Comparison of ENCODE assay signal across 8 cellular contexts in the genomic region with DNA sequence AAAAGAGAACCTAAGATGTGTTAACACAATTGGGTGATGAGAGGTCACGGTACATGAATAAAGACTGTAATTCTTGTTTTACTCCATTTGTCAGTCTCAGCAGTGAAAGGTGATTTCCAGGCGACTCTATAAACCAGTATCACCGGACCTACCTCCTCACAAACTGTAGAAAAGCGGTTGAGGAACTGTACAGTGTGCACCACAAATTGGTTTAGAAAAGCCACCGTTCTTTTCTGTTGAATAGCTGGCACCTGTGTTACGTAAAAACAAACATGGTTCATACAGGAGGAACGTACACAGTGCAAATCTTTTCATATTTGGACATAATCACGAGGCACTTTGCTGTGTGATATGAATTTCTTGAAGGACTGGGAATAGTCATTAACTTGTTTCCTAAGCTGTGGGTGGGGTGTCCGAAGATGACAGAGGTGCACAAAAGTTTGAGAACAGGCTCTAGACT. TPM values are rescaled to one million over a fixed set of nuclear protein-coding genes. Genes with fewer than 3 reads are reported as not detected.
DNase-seq lines count a peak whose midpoint lies in the region; ATAC-seq and TF ChIP-seq lines count a peak whose summit lies in the region.

No MANE protein-coding gene starts in this region.

- peak overlapping the region; percentile 92 for H3K4me3 Mint-ChIP-seq in neural progenitor cell

- no peaks in the 10 kb centered on the region for H3K9me3 Mint-ChIP-seq in neural progenitor cell

- no peaks in the 10 kb centered on the region for H3K27me3 ChIP-seq in esophagus muscularis mucosa
- H3K27me3 ChIP-seq in neural progenitor cell: no peaks in the 10 kb centered on the region

- H3K79me2 ChIP-seq in neural progenitor cell (ENCODE audit: low read depth): no peaks in the 10 kb centered on the region

- TF ChIP-seq CTCF in esophagus muscularis mucosa (IDR thresholded peaks at IDR 0.05) (no peak), neural progenitor cell (IDR thresholded peaks at IDR 0.05) (no peak)

- peaks cover 0 to 12% (median 10%) of the 10 kb centered on the region in 4 donors for H3K4me1 ChIP-seq in esophagus muscularis mucosa
- no peaks in the 10 kb centered on the region for H3K4me1 ChIP-seq in neural progenitor cell

- peaks cover 1 to 27% (median 9%) of the 10 kb centered on the region in 4 donors for H3K36me3 ChIP-seq in esophagus muscularis mucosa
- H3K36me3 ChIP-seq in neural progenitor cell: no peaks in the 10 kb centered on the region

- DNase-seq in activated gamma-delta T cell treated with Interleukin-2 at 50 U/mL for 16 hours (peak; percentile 5), activated gamma-delta T cell (lab: John Stamatoyannopoulos, UW) (no peak), SW480 (ENCODE audit: low spot score) (peak; percentile 22), esophagus muscularis mucosa (ENCODE audit: extremely low spot score) (no peak), neural progenitor cell (ENCODE audit: low spot score) (no peak), NCI-H2171 treated with DMSO at 0.1 percent for 48 hours (lab: John Stamatoyannopoulos, UW) (no peak), NCI-H510A (lab: John Stamatoyannopoulos, UW) (no peak)

- peak overlapping the region; percentile 86 to 91 (median 90) for H3K27ac ChIP-seq in esophagus muscularis mucosa (replicated peaks in 1 of 4)
- no peak overlapping the region for H3K27ac ChIP-seq in neural progenitor cell

- peak overlapping the region; percentile 70 for H3K4me2 ChIP-seq in neural progenitor cell

- peaks cover 7% of the 10 kb centered on the region for H3K36me3 Mint-ChIP-seq in neural progenitor cell

- H3K4me3 ChIP-seq in esophagus muscularis mucosa (peak overlapping the region; percentile 70 to 85 (median 83)), neural progenitor cell (peak overlapping the region; percentile 78)

- H3K9me3 ChIP-seq in esophagus muscularis mucosa (no peaks in the 10 kb centered on the region), neural progenitor cell (ENCODE audit: low read depth) (no peaks in the 10 kb centered on the region)

- WGBS in esophagus muscularis mucosa: 25% methylated on average over 9 of the region's 9 CpGs

- no peaks in the 10 kb centered on the region for H3F3A ChIP-seq in neural progenitor cell (ENCODE audit: low read depth)

- peak overlapping the region; percentile 18 for H3K9ac ChIP-seq in neural progenitor cell

- peak; percentile 28 for ATAC-seq in HG02970 (IDR thresholded peaks at IDR 0.05; ENCODE audit: low FRiP score, unreplicated experiment)

- H3K4me1 Mint-ChIP-seq in neural progenitor cell: peaks cover 7% of the 10 kb centered on the region

- TF ChIP-seq EP300 in esophagus muscularis mucosa (IDR thresholded peaks at IDR 0.05): no peak

- peak overlapping the region; percentile 85 for H2AFZ ChIP-seq in neural progenitor cell (replicated peaks)

- H3K27me3 Mint-ChIP-seq in neural progenitor cell (ENCODE audit: insufficient read depth, low read depth): no peaks in the 10 kb centered on the region

- TF ChIP-seq POLR2A in esophagus muscularis mucosa (IDR thresholded peaks at IDR 0.05; ENCODE audit: low read depth): no peak

- H4K20me1 ChIP-seq in neural progenitor cell (ENCODE audit: low read depth): no peaks in the 10 kb centered on the region

- intact Hi-C loops in esophagus muscularis mucosa (cut with DNase I): loop anchor here (5.0 to 10.0 kb wide), 2 partner anchors 126 to 364 kb away; a partner anchor contains a TSS

- peak overlapping the region; percentile 25 for H3K27ac Mint-ChIP-seq in neural progenitor cell

RNA-seq across cellular contexts. Expression of a gene that starts 0.7 kb away (rescaled TPM):
- total RNA-seq in esophagus muscularis mucosa (100 to 1,000 TPM in 1 of 4 donors, 10 to 100 TPM in 3; 85.7 to 101 (median 86.8) TPM), neural progenitor cell (ENCODE audit: low replicate concordance) (28.5 and 35.9 TPM in 2 replicates)

RNA-seq across cellular contexts. Expression of a gene that starts 58.8 kb away (rescaled TPM):
- total RNA-seq in esophagus muscularis mucosa (10 to 100 TPM in 3 of 4 donors, 1 to 10 TPM in 1; 9.9 to 23.3 (median 15.4) TPM), neural progenitor cell (ENCODE audit: low replicate concordance) (72.8 and 141 TPM in 2 replicates)

RNA-seq across cellular contexts. Expression of a gene that starts 58.9 kb away (rescaled TPM):
- total RNA-seq in esophagus muscularis mucosa: under 1 TPM; 0.45 to 0.83 (median 0.64) TPM
- total RNA-seq in neural progenitor cell (ENCODE audit: low replicate concordance): 53.1 and 79.8 TPM in 2 replicates

Comparison
In these comparisons a context has a peak if more than half of its experiments do, and no peak if none do; other contexts are left out.
1. DNase-seq: peak in activated gamma-delta T cell treated with Interleukin-2 at 50 U/mL for 16 hours (single experiment) and SW480 (single experiment); none in activated gamma-delta T cell (single experiment), esophagus muscularis mucosa (single experiment), neural progenitor cell (single experiment), NCI-H2171 treated with DMSO at 0.1 percent for 48 hours (single experiment) and NCI-H510A (single experiment).
2. RNA of a gene that starts 58.9 kb away (total RNA-seq): 53.1 to 79.8 TPM in neural progenitor cell; 0.45 to 0.83 TPM in esophagus muscularis mucosa; every median in the first group is over 10 times any median in the second.